Comparison of ENCODE assay signal across 20 cellular contexts in genomic region chr4:42501624-42502401, GRCh38.
DNase-seq lines count a peak whose midpoint lies in the region; ATAC-seq, FAIRE-seq and TF ChIP-seq lines count a peak whose summit lies in the region.
"Had no signal": no experiment of that assay in that cellular context is flagged by ENCODE, and none has a peak within 500 bp of the region (broad histone marks: within the 10 kb centered on the region; RNA-seq: fewer than 3 reads in every experiment).

No MANE protein-coding gene starts in this region.

- H3K36me3 Mint-ChIP-seq in nephron progenitor cell (ENCODE audit: low read depth) (no peaks in the 10 kb centered on the region), CD14-positive monocyte (peaks cover 21 to 41% of the 10 kb centered on the region in 2 donors)

- intact Hi-C loops in CD14-positive monocyte (cut with micrococcal nuclease), result no loop called here

- H3K27ac Mint-ChIP-seq in nephron progenitor cell (peak overlapping the region; percentile 62), CD14-positive monocyte (no peak overlapping the region)

- H3K4me3 Mint-ChIP-seq in nephron progenitor cell (no peak overlapping the region), CD14-positive monocyte (no peak overlapping the region)
- H3K4me3 Mint-ChIP-seq: naive thymus-derived CD8-positive, alpha-beta T cell had no signal

- H3K27me3 Mint-ChIP-seq in nephron progenitor cell (ENCODE audit: low read depth, poor library complexity) (peaks cover 7% of the 10 kb centered on the region), CD14-positive monocyte (ENCODE audit: low read depth in 3 of 3) (no peaks in the 10 kb centered on the region)
- H3K27me3 Mint-ChIP-seq: naive thymus-derived CD8-positive, alpha-beta T cell had no signal

- H3K9me3 Mint-ChIP-seq in nephron progenitor cell (no peaks in the 10 kb centered on the region), CD14-positive monocyte (no peaks in the 10 kb centered on the region)
- H3K9me3 Mint-ChIP-seq: activated naive CD4-positive, alpha-beta T cell treated with anti-CD3 and anti-CD28 coated beads, Interleukin-2, amount 50 U/mL, for 72 hours; H9; naive thymus-derived CD8-positive, alpha-beta T cell had no signal

- H3K4me3 ChIP-seq in epithelial cell of proximal tubule (ENCODE audit: low read depth, low read length), result peak overlapping the region; percentile 7

- peak; percentile 79 for FAIRE-seq in D721Med (lab: Jason Lieb, UNC)
- FAIRE-seq: HTR-8/SVneo had no signal

- DNase-seq in D721Med (ENCODE audit: insufficient read length, low spot score) (no peak), NCI-H460 (ENCODE audit: extremely low read depth, low read depth) (peak; percentile 15), epithelial cell of proximal tubule (ENCODE audit: low read depth) (peak; percentile 53), nephron progenitor cell (no peak), CD14-positive monocyte (ENCODE audit: low spot score) (no peak)
- DNase-seq: activated CD4-positive, alpha-beta T cell treated with anti-CD3 and anti-CD28 coated beads, Interleukin-2, amount 50 U/mL, for 4 hours; activated T-cell treated with anti-CD3 and anti-CD28 coated beads, Interleukin-2, amount 50 U/mL, for 1 hour; Caco-2; H9; hippocampal formation; naive thymus-derived CD8-positive, alpha-beta T cell; NCI-H1436 treated with DMSO at 0.1 percent for 48 hours; NCI-H446; substantia nigra had no signal

- H3K4me1 Mint-ChIP-seq in nephron progenitor cell (peaks cover 15% of the 10 kb centered on the region), CD14-positive monocyte (no peaks in the 10 kb centered on the region)

- no peak for TF ChIP-seq CTCF in D721Med (IDR thresholded peaks at IDR 0.05; ENCODE audit: insufficient read depth, missing control alignments)
- no peak for TF ChIP-seq CTCF in epithelial cell of proximal tubule (conservative IDR thresholded peaks at IDR 0.05; ENCODE audit: low read depth, low read length)
- no peak for TF ChIP-seq CTCF in nephron progenitor cell (IDR thresholded peaks at IDR 0.05)
- no peak for TF ChIP-seq CTCF in CD14-positive monocyte (IDR thresholded peaks at IDR 0.05)

- ATAC-seq in GM21576 (IDR thresholded peaks at IDR 0.05; ENCODE audit: unreplicated experiment) (no peak), GM19328 (IDR thresholded peaks at IDR 0.05; ENCODE audit: unreplicated experiment) (no peak), GM18907 (IDR thresholded peaks at IDR 0.05; ENCODE audit: unreplicated experiment) (no peak)
- ATAC-seq: activated naive CD4-positive, alpha-beta T cell treated with anti-CD3 and anti-CD28 coated beads, Interleukin-2, amount 50 U/mL, for 72 hours; naive thymus-derived CD8-positive, alpha-beta T cell; Panc1 had no signal

Comparison
In these comparisons a context has a peak if more than half of its experiments do, and no peak if none do; other contexts are left out.
1. DNase-seq: peak in NCI-H460 (single experiment) and epithelial cell of proximal tubule (single experiment); none in D721Med (single experiment), nephron progenitor cell (single experiment) and CD14-positive monocyte (single experiment).